ENCODE assay signal across 8 cellular contexts in genomic region chr15:68783226-68784054, GRCh38. TPM values are rescaled to one million over a fixed set of nuclear protein-coding genes. Genes with fewer than 3 reads are reported as not detected.
A peak's percentile ranks its signal among the peaks of the same experiment; 100 is the strongest.
DNase-seq lines count a peak whose midpoint lies in the region; ATAC-seq, FAIRE-seq and TF ChIP-seq lines count a peak whose summit lies in the region.

No MANE protein-coding gene starts in this region.

- peak; percentile 44 for TF ChIP-seq CTCF in hepatocyte (IDR thresholded peaks at IDR 0.05; ENCODE audit: poor library complexity)

- no peak overlapping the region for H2AFZ ChIP-seq in hepatocyte

- H3K79me2 ChIP-seq in hepatocyte: peaks cover 39% of the 10 kb centered on the region

- no peaks in the 10 kb centered on the region for H3K27me3 Mint-ChIP-seq in activated naive CD8-positive, alpha-beta T cell

- FAIRE-seq in GM12892 (lab: Jason Lieb, UNC): no peak

- 90% methylated on average over 9 of the region's 9 CpGs for WGBS in hepatocyte (ENCODE audit: low lambda C conversion rate, missing lambda C conversion rate)

- H3K36me3 Mint-ChIP-seq in activated naive CD8-positive, alpha-beta T cell: peaks cover 8% of the 10 kb centered on the region

- DNase-seq in GM12892 (ENCODE audit: insufficient read length): peak; percentile 60
- DNase-seq in hepatocyte (ENCODE audit: low spot score): peak; percentile 51
- DNase-seq in stimulated activated CD4-positive, alpha-beta T cell treated with anti-CD3 and anti-CD28 coated beads, TNF-alpha, amount 100 ng/mL, for 24 hours (ENCODE audit: low read depth in 3 of 3): peak in 2 of 3 experiments; percentile 16 to 48
- no peak for DNase-seq in EL
- no peak for DNase-seq in NOMO-1 treated with dmso at 0.1 percent for 144 hours (lab: John Stamatoyannopoulos, UW; ENCODE audit: unreplicated experiment)

- H3K27me3 ChIP-seq in hepatocyte: no peaks in the 10 kb centered on the region

- no peak for TF ChIP-seq POLR2A in GM12892 (IDR thresholded peaks at IDR 0.05; ENCODE audit: low read depth, low read length)

- H3K4me1 ChIP-seq in hepatocyte (ENCODE audit: insufficient read depth): peaks cover 16% of the 10 kb centered on the region

- no peak overlapping the region for H3K27ac ChIP-seq in hepatocyte

- H3K4me1 Mint-ChIP-seq in activated naive CD8-positive, alpha-beta T cell (ENCODE audit: low read depth): peaks cover 32% of the 10 kb centered on the region

- peak overlapping the region; percentile 74 for H3K4me3 Mint-ChIP-seq in activated naive CD8-positive, alpha-beta T cell

- peak overlapping the region; percentile 89 for H3K27ac Mint-ChIP-seq in activated naive CD8-positive, alpha-beta T cell

- H4K20me1 ChIP-seq in hepatocyte (ENCODE audit: insufficient read depth, poor library complexity, severe bottlenecking): peaks cover 17% of the 10 kb centered on the region

- H3K36me3 ChIP-seq in hepatocyte (replicated peaks; ENCODE audit: insufficient read depth, low read depth): peaks cover 4% of the 10 kb centered on the region

- no peaks in the 10 kb centered on the region for H3K9me3 ChIP-seq in hepatocyte (ENCODE audit: low read depth)

- no peaks in the 10 kb centered on the region for H3K9me2 ChIP-seq in hepatocyte (replicated peaks; ENCODE audit: insufficient read depth)

- ATAC-seq in SK-N-SH treated with all-trans-retinoic acid at 6 μM for 48 hours (peak; percentile 87), HG03521 (IDR thresholded peaks at IDR 0.05; ENCODE audit: unreplicated experiment) (no peak)

- no peak overlapping the region for H3K4me2 ChIP-seq in hepatocyte

- H3K4me3 ChIP-seq in hepatocyte: no peak overlapping the region

- no peaks in the 10 kb centered on the region for H3K9me3 Mint-ChIP-seq in activated naive CD8-positive, alpha-beta T cell (ENCODE audit: low read depth)

TF ChIP-seq in SK-N-SH treated with all-trans-retinoic acid at 6 μM for 48 hours, 23 proteins besides CTCF, POLR2A, EP300 and RAD21:
- no peak for TF ChIP-seq RARB (CRISPR knock-in tag; IDR thresholded peaks at IDR 0.05)
- TF ChIP-seq ARNTL (CRISPR knock-in tag; IDR thresholded peaks at IDR 0.05; ENCODE audit: borderline replicate concordance, low read depth): no peak
- no peak for TF ChIP-seq ESRRG (CRISPR knock-in tag; IDR thresholded peaks at IDR 0.05)
- no peak for TF ChIP-seq OSR1 (CRISPR knock-in tag; IDR thresholded peaks at IDR 0.05)
- TF ChIP-seq ZNF70 (CRISPR knock-in tag; IDR thresholded peaks at IDR 0.05): no peak
- no peak for TF ChIP-seq ZNF8 (CRISPR knock-in tag; IDR thresholded peaks at IDR 0.05)
- TF ChIP-seq GLIS3 (CRISPR knock-in tag; IDR thresholded peaks at IDR 0.05): no peak
- TF ChIP-seq SNAI2 (CRISPR knock-in tag; IDR thresholded peaks at IDR 0.05): no peak
- TF ChIP-seq TOX (CRISPR knock-in tag; IDR thresholded peaks at IDR 0.05; ENCODE audit: borderline replicate concordance): no peak
- no peak for TF ChIP-seq BACH2 (CRISPR knock-in tag; IDR thresholded peaks at IDR 0.05; ENCODE audit: borderline replicate concordance)
- no peak for TF ChIP-seq CREB5 (CRISPR knock-in tag; IDR thresholded peaks at IDR 0.05; ENCODE audit: low read depth)
- no peak for TF ChIP-seq TCF4 (CRISPR knock-in tag; IDR thresholded peaks at IDR 0.05; ENCODE audit: borderline replicate concordance)
- no peak for TF ChIP-seq TSHZ2 (CRISPR knock-in tag; IDR thresholded peaks at IDR 0.05)
- no peak for TF ChIP-seq CSRNP3 (CRISPR knock-in tag; IDR thresholded peaks at IDR 0.05)
- TF ChIP-seq ZC3H10 (CRISPR knock-in tag; IDR thresholded peaks at IDR 0.05): no peak
- TF ChIP-seq CSDC2 (CRISPR knock-in tag; IDR thresholded peaks at IDR 0.05): no peak
- TF ChIP-seq PPARA (CRISPR knock-in tag; IDR thresholded peaks at IDR 0.05; ENCODE audit: borderline replicate concordance): no peak

RNA-seq across cellular contexts. Expression of gene ANP32A, which starts 37.3 kb away (rescaled TPM):
- 261 TPM for polyA plus RNA-seq in GM12892 (2012; ENCODE audit: missing spikeins)
- total RNA-seq in hepatocyte: 59.4 and 81.8 TPM in 2 replicates
- polyA plus RNA-seq in hepatocyte: 114 and 120 TPM in 2 replicates

Comparison
In these comparisons a context has a peak if more than half of its experiments do, and no peak if none do; other contexts are left out.
1. DNase-seq: peak in GM12892 (single experiment), hepatocyte (single experiment) and stimulated activated CD4-positive, alpha-beta T cell treated with anti-CD3 and anti-CD28 coated beads, TNF-alpha, amount 100 ng/mL, for 24 hours (2 of 3); none in EL (single experiment) and NOMO-1 treated with dmso at 0.1 percent for 144 hours (single experiment).